ENCODE assay signal across 27 cellular contexts in genomic region chr4:39235701-39236100, GRCh38.
"Had no signal": no experiment of that assay in that cellular context is flagged by ENCODE, and none has a peak within 500 bp of the region (broad histone marks: within the 10 kb centered on the region; RNA-seq: fewer than 3 reads in every experiment).

No MANE protein-coding gene starts in this region.

- DNase-seq: activated CD4-positive, alpha-beta T cell treated with anti-CD3 and anti-CD28 coated beads for 1 hour; activated CD4-positive, alpha-beta T cell treated with anti-CD3 and anti-CD28 coated beads for 48 hours; activated CD4-positive, CD25-positive, alpha-beta regulatory T cell; activated CD8-positive, alpha-beta T cell treated with anti-CD3 and anti-CD28 coated beads for 36 hours; activated effector memory CD4-positive, alpha-beta T cell treated with anti-CD3 and anti-CD28 coated beads, Interleukin-2, amount 50 U/mL, for 16 hours; activated naive CD4-positive, alpha-beta T cell; activated naive CD4-positive, alpha-beta T cell treated with anti-CD3 and anti-CD28 coated beads, Interleukin-2, amount 50 U/mL, for 16 hours; activated naive CD8-positive, alpha-beta T cell treated with anti-CD3 and anti-CD28 coated beads for 36 hours; activated T-cell treated with anti-CD3 and anti-CD28 coated beads, Interleukin-2, amount 50 U/mL, for 1 hour; activated T-cell treated with anti-CD3 and anti-CD28 coated beads, Interleukin-2, amount 50 U/mL, for 72 hours; amniotic stem cell; body of pancreas; Kasumi-1; MG63; NCI-H1048; NCI-H1436 treated with DMSO at 0.1 percent for 48 hours; NCI-H1694 treated with DMSO at 0.1 percent for 48 hours; NCI-H2029; NCI-H345; NCI-H524 treated with DMSO at 0.1 percent for 48 hours; SHP77; SJCRH30; T1000; WERI-Rb-1 had no signal

- H3K4me3 ChIP-seq: ascending aorta, body of pancreas, breast epithelium, MG63, SJCRH30, SK-N-MC had no signal
